22 cellular contexts compared by ENCODE assay signal in the genomic region with DNA sequence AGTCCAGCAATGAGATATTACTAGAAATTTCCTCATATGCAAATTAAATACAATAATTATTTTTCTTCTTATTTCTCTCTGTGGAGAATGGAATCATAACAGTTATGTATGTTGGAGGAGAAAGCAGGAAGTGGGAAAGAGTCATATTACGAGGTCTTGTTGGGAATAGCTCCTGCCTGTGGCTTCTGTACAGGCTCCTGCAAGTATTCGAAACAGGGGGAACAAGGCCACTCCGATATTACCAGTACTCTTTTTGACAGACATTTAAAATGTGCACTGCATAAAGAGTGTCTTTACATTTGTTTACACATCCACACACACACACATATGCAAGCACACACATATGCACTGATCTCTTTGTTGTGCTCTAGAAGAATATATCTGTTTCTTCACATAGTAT.
DNase-seq lines count a peak whose midpoint lies in the region; ATAC-seq, FAIRE-seq and TF ChIP-seq lines count a peak whose summit lies in the region.
"Had no signal": no experiment of that assay in that cellular context is flagged by ENCODE, and none has a peak within 500 bp of the region (broad histone marks: within the 10 kb centered on the region; RNA-seq: fewer than 3 reads in every experiment).

No MANE protein-coding gene starts in this region.

- H4K20me1 ChIP-seq in astrocyte (ENCODE audit: insufficient read depth, low read length): no peaks in the 10 kb centered on the region
- no peaks in the 10 kb centered on the region for H4K20me1 ChIP-seq in smooth muscle cell (ENCODE audit: low read depth)
- H4K20me1 ChIP-seq: BLaER1 treated with 17β-estradiol and CSF1 and Interleukin-3, amounts not matched to agents 10 nM and 100 nM had no signal

- H3K4me3 Mint-ChIP-seq in astrocyte (ENCODE audit: unreplicated experiment): no peak overlapping the region
- no peak overlapping the region for H3K4me3 Mint-ChIP-seq in activated CD4-positive, alpha-beta T cell treated with anti-CD3 and anti-CD28 coated beads, Interleukin-2, amount 10 ng/mL, durations not matched to agents 24 days and 14 days
- H3K4me3 Mint-ChIP-seq: CD8-positive, alpha-beta memory T cell; HFFc6 had no signal

- DNase-seq in cardiac muscle cell (ENCODE audit: low read depth in 1 of 2, low spot score in 1 of 2): peak; percentile 13 to 35
- no peak for DNase-seq in heart left ventricle
- peak; percentile 59 for DNase-seq in astrocyte (ENCODE audit: low read depth)
- DNase-seq in fibroblast of the aortic adventitia (ENCODE audit: low read depth): peak; percentile 53
- no peak for DNase-seq in smooth muscle cell (lab: John Stamatoyannopoulos, UW; ENCODE audit: unreplicated experiment)
- DNase-seq in MG63: no peak
- DNase-seq in HuH-7.5 (ENCODE audit: low spot score): no peak
- no peak for DNase-seq in activated CD4-positive, alpha-beta T cell treated with anti-CD3 and anti-CD28 coated beads, Interleukin-2, amount 10 ng/mL, durations not matched to agents 24 days and 14 days
- DNase-seq: CD8-positive, alpha-beta memory T cell; DND-41; GDM1; HFFc6; NCI-H1417 treated with DMSO at 0.1 percent for 48 hours; NCI-H1930; PC-9 had no signal

- H3K27ac ChIP-seq in cardiac muscle cell (peak overlapping the region; percentile 75), heart left ventricle (no peak overlapping the region), astrocyte (ENCODE audit: low read depth, low read length) (no peak overlapping the region), smooth muscle cell (ENCODE audit: low read depth) (peak overlapping the region; percentile 57)
- H3K27ac ChIP-seq: BLaER1 treated with 17β-estradiol and CSF1 and Interleukin-3, amounts not matched to agents 10 nM and 100 nM; PC-9; SK-N-MC had no signal

- H3K4me2 ChIP-seq in astrocyte (ENCODE audit: low read length) (peak overlapping the region; percentile 52), smooth muscle cell (peak overlapping the region; percentile 62)
- H3K4me2 ChIP-seq: BLaER1 treated with 17β-estradiol and CSF1 and Interleukin-3, amounts not matched to agents 10 nM and 100 nM; PC-9 had no signal

- intact Hi-C loops in heart left ventricle (cut with DNase I): no loop called here
- intact Hi-C loops in activated CD4-positive, alpha-beta T cell treated with anti-CD3 and anti-CD28 coated beads, Interleukin-2, amount 10 ng/mL, durations not matched to agents 24 days and 14 days (cut with micrococcal nuclease): no loop called here

- H3K27ac Mint-ChIP-seq in astrocyte (ENCODE audit: unreplicated experiment): peak overlapping the region; percentile 80
- H3K27ac Mint-ChIP-seq in activated CD4-positive, alpha-beta T cell treated with anti-CD3 and anti-CD28 coated beads, Interleukin-2, amount 10 ng/mL, durations not matched to agents 24 days and 14 days: no peak overlapping the region
- H3K27ac Mint-ChIP-seq: CD8-positive, alpha-beta memory T cell; HFFc6 had no signal

- no peaks in the 10 kb centered on the region for H3K9me3 ChIP-seq in cardiac muscle cell (ENCODE audit: low read depth)
- H3K9me3 ChIP-seq in heart left ventricle: no peaks in the 10 kb centered on the region
- no peaks in the 10 kb centered on the region for H3K9me3 ChIP-seq in astrocyte (ENCODE audit: insufficient read depth, low read depth, low read length)
- H3K9me3 ChIP-seq in smooth muscle cell (replicated peaks; ENCODE audit: low read depth): no peaks in the 10 kb centered on the region
- no peaks in the 10 kb centered on the region for H3K9me3 ChIP-seq in MG63
- H3K9me3 ChIP-seq: A549; BLaER1 treated with 17β-estradiol and CSF1 and Interleukin-3, amounts not matched to agents 10 nM and 100 nM had no signal

- no peak overlapping the region for H3K4me3 ChIP-seq in cardiac muscle cell
- no peak overlapping the region for H3K4me3 ChIP-seq in heart left ventricle
- no peak overlapping the region for H3K4me3 ChIP-seq in astrocyte (ENCODE audit: insufficient read depth, low read depth, low read length)
- H3K4me3 ChIP-seq in fibroblast of the aortic adventitia (ENCODE audit: low read depth, low read length): no peak overlapping the region
- no peak overlapping the region for H3K4me3 ChIP-seq in smooth muscle cell
- no peak overlapping the region for H3K4me3 ChIP-seq in MG63
- H3K4me3 ChIP-seq: A549; BLaER1 treated with 17β-estradiol and CSF1 and Interleukin-3, amounts not matched to agents 10 nM and 100 nM; GM12878; PC-9; SK-N-MC had no signal

- H3K36me3 ChIP-seq in cardiac muscle cell: no peaks in the 10 kb centered on the region
- H3K36me3 ChIP-seq in heart left ventricle: no peaks in the 10 kb centered on the region
- H3K36me3 ChIP-seq in astrocyte (ENCODE audit: insufficient read depth, low read length): no peaks in the 10 kb centered on the region
- no peaks in the 10 kb centered on the region for H3K36me3 ChIP-seq in smooth muscle cell (ENCODE audit: low read depth)
- H3K36me3 ChIP-seq in MG63: no peaks in the 10 kb centered on the region
- H3K36me3 ChIP-seq: BLaER1 treated with 17β-estradiol and CSF1 and Interleukin-3, amounts not matched to agents 10 nM and 100 nM had no signal

- no peak for ATAC-seq in heart left ventricle
- ATAC-seq: GM12878, HepG2 had no signal

- H3K27me3 ChIP-seq in cardiac muscle cell (no peaks in the 10 kb centered on the region), heart left ventricle (no peaks in the 10 kb centered on the region), astrocyte (ENCODE audit: insufficient read depth, low read length) (no peaks in the 10 kb centered on the region), smooth muscle cell (ENCODE audit: low read depth) (no peaks in the 10 kb centered on the region), MG63 (no peaks in the 10 kb centered on the region)
- H3K27me3 ChIP-seq: BLaER1 treated with 17β-estradiol and CSF1 and Interleukin-3, amounts not matched to agents 10 nM and 100 nM had no signal

- H3K4me1 ChIP-seq in cardiac muscle cell (ENCODE audit: low read depth) (peaks cover 19% of the 10 kb centered on the region), heart left ventricle (peaks cover 0 to 2% (median 0%) of the 10 kb centered on the region in 12 donors), astrocyte (ENCODE audit: insufficient read depth, low read length) (peaks cover 26% of the 10 kb centered on the region), smooth muscle cell (ENCODE audit: low read depth) (peaks cover 30% of the 10 kb centered on the region)

- TF ChIP-seq CTCF in cardiac muscle cell (IDR thresholded peaks at IDR 0.05; ENCODE audit: low read depth, low read length) (no peak), heart left ventricle (IDR thresholded peaks at IDR 0.05) (no peak), astrocyte (IDR thresholded peaks at IDR 0.05; ENCODE audit: insufficient read depth, low read depth, low read length) (no peak), fibroblast of the aortic adventitia (IDR thresholded peaks at IDR 0.05; ENCODE audit: insufficient read depth, low read length) (no peak), smooth muscle cell (IDR thresholded peaks at IDR 0.05; ENCODE audit: borderline replicate concordance, insufficient read depth, poor library complexity, severe bottlenecking) (no peak)

- H3K4me1 Mint-ChIP-seq in astrocyte (ENCODE audit: low read depth, unreplicated experiment): peaks cover 39% of the 10 kb centered on the region
- H3K4me1 Mint-ChIP-seq in activated CD4-positive, alpha-beta T cell treated with anti-CD3 and anti-CD28 coated beads, Interleukin-2, amount 10 ng/mL, durations not matched to agents 24 days and 14 days: no peaks in the 10 kb centered on the region
- H3K4me1 Mint-ChIP-seq: CD8-positive, alpha-beta memory T cell had no signal

- H3K9ac ChIP-seq in astrocyte (ENCODE audit: low read length): no peak overlapping the region
- no peak overlapping the region for H3K9ac ChIP-seq in smooth muscle cell (ENCODE audit: low read depth)
- H3K9ac ChIP-seq: BLaER1 treated with 17β-estradiol and CSF1 and Interleukin-3, amounts not matched to agents 10 nM and 100 nM had no signal

- no peak for FAIRE-seq in astrocyte (lab: Jason Lieb, UNC)
- FAIRE-seq: A549, GM12878, GM18507, H1, HepG2 had no signal

- no peaks in the 10 kb centered on the region for H3K36me3 Mint-ChIP-seq in astrocyte (ENCODE audit: low read depth, unreplicated experiment)
- no peaks in the 10 kb centered on the region for H3K36me3 Mint-ChIP-seq in activated CD4-positive, alpha-beta T cell treated with anti-CD3 and anti-CD28 coated beads, Interleukin-2, amount 10 ng/mL, durations not matched to agents 24 days and 14 days (ENCODE audit: low read depth)
- H3K36me3 Mint-ChIP-seq: CD8-positive, alpha-beta memory T cell had no signal

- H3F3A ChIP-seq in smooth muscle cell (ENCODE audit: low read depth): no peaks in the 10 kb centered on the region

- no peaks in the 10 kb centered on the region for H3K27me3 Mint-ChIP-seq in astrocyte (ENCODE audit: low read depth, unreplicated experiment)
- no peaks in the 10 kb centered on the region for H3K27me3 Mint-ChIP-seq in activated CD4-positive, alpha-beta T cell treated with anti-CD3 and anti-CD28 coated beads, Interleukin-2, amount 10 ng/mL, durations not matched to agents 24 days and 14 days
- H3K27me3 Mint-ChIP-seq: CD8-positive, alpha-beta memory T cell had no signal

- TF ChIP-seq POLR2A in heart left ventricle (IDR thresholded peaks at IDR 0.05): no peak

- no peak overlapping the region for H2AFZ ChIP-seq in astrocyte (ENCODE audit: low read depth, low read length)
- no peak overlapping the region for H2AFZ ChIP-seq in smooth muscle cell (ENCODE audit: low read depth)
- H2AFZ ChIP-seq: PC-9 had no signal

- H3K79me2 ChIP-seq in astrocyte (ENCODE audit: insufficient read depth, low read length): no peaks in the 10 kb centered on the region
- no peaks in the 10 kb centered on the region for H3K79me2 ChIP-seq in smooth muscle cell (ENCODE audit: low read depth)

- peaks cover 1% of the 10 kb centered on the region for H3K9me3 Mint-ChIP-seq in astrocyte (ENCODE audit: unreplicated experiment)
- H3K9me3 Mint-ChIP-seq in activated CD4-positive, alpha-beta T cell treated with anti-CD3 and anti-CD28 coated beads, Interleukin-2, amount 10 ng/mL, durations not matched to agents 24 days and 14 days: no peaks in the 10 kb centered on the region

- 84 to 86% (median 85%) methylated on average over 3 of the region's 3 CpGs for WGBS in heart left ventricle, 4 donors
- 33% methylated on average over 3 of the region's 3 CpGs for WGBS in smooth muscle cell (ENCODE audit: low lambda C conversion rate)

Comparison
In these comparisons a context has a peak if more than half of its experiments do, and no peak if none do; other contexts are left out.
1. DNase-seq: peak in cardiac muscle cell (2 of 2), astrocyte (single experiment) and fibroblast of the aortic adventitia (single experiment); none in heart left ventricle (0 of 5), smooth muscle cell (single experiment), MG63 (single experiment), HuH-7.5 (single experiment) and activated CD4-positive, alpha-beta T cell treated with anti-CD3 and anti-CD28 coated beads, Interleukin-2, amount 10 ng/mL, durations not matched to agents 24 days and 14 days (single experiment).
2. H3K27ac ChIP-seq: peak in cardiac muscle cell (single experiment) and smooth muscle cell (single experiment); none in heart left ventricle (0 of 12) and astrocyte (single experiment).